Comparison of ENCODE assay signal across 9 cellular contexts in the genomic region with DNA sequence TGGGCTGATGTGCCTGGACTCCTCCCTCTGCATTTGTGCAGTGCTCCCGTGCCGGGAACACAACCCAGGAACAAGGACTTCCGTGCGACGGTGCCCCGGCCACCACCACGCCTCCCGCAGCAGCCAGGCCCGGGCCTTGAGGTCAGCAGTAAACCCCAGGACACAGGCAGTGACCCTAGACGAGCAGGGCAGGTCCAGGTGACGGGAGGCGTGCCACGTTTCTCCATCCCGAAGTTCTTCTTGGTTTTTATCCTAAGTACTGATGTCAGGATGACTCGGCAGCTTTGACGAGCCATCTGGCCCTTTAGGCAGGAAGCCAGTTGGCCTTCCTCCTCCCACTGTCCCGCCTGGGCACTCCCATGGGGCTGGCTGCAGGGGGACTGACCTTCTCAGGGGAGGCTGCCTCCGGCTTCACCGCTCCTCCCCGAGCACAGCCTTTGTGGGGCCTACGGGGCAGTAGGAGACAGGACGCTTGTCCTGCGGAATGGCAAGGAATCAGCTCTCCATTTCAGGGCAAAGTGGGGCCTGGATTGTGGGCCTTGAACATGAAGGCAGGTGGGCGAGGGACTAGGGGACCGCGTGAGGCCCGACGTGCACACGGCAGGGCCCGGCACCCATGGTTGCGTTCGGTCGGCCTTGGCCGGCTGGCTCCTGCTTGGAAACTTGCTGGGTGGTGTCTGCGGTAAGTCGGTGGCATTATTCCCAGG.
DNase-seq lines count a peak whose midpoint lies in the region; ATAC-seq and TF ChIP-seq lines count a peak whose summit lies in the region.
"Had no signal": no experiment of that assay in that cellular context is flagged by ENCODE, and none has a peak within 500 bp of the region (broad histone marks: within the 10 kb centered on the region; RNA-seq: fewer than 3 reads in every experiment).

No MANE protein-coding gene starts in this region.

- no peak for ATAC-seq in HG03442 (IDR thresholded peaks at IDR 0.05; ENCODE audit: unreplicated experiment)
- ATAC-seq in HG03565 (IDR thresholded peaks at IDR 0.05; ENCODE audit: unreplicated experiment): no peak

- no peak overlapping the region for H3K4me3 ChIP-seq in fibroblast of the aortic adventitia (ENCODE audit: low read depth, low read length)
- H3K4me3 ChIP-seq: prostate gland had no signal

- no peak for TF ChIP-seq CTCF in fibroblast of the aortic adventitia (IDR thresholded peaks at IDR 0.05; ENCODE audit: insufficient read depth, low read length)

- peak; percentile 89 for DNase-seq in GM04504 (ENCODE audit: low read depth)
- peak; percentile 74 to 75 for DNase-seq in SHP77 (lab: John Stamatoyannopoulos, UW)
- peak; percentile 60 for DNase-seq in fibroblast of the aortic adventitia (ENCODE audit: low read depth)
- DNase-seq in renal cortical epithelial cell (ENCODE audit: low read depth): peak; percentile 18
- DNase-seq in GM19238 (ENCODE audit: insufficient read length, low spot score): no peak
- DNase-seq: NCI-H510A had no signal
